In the genomic region with DNA sequence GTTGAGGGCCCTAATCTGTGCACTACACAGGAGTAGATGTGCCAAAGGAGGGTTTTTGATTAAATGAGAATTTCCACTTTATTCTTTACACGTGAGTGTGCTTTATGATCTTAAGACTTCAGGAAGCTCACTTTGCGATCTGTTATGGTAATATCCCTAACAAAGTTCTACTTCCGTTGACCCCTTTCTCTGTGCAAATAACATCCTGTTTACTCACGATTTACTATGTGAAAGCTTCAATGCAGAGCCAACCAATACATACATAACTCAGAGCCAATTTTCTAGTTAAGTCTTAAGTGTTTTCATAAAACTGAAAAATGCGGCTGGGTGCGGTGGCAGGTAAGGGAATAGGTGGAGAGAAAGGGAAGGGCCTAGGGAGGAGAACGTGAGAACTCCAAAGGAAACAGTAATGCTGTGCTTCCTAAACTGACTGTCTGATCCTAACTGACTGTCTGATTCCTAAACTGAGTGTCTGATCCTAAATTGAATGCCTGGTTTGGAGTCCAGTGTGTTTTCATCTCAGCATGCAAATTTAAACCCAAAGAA, we compare ENCODE assay signal across 1 cellular context.
TF ChIP-seq lines count a peak whose summit lies in the region.

No MANE protein-coding gene starts in this region.

TF ChIP-seq in GM23338, 12 proteins besides CTCF, POLR2A, EP300 and RAD21 (continued from another document):
- TF ChIP-seq, protein P1, sequence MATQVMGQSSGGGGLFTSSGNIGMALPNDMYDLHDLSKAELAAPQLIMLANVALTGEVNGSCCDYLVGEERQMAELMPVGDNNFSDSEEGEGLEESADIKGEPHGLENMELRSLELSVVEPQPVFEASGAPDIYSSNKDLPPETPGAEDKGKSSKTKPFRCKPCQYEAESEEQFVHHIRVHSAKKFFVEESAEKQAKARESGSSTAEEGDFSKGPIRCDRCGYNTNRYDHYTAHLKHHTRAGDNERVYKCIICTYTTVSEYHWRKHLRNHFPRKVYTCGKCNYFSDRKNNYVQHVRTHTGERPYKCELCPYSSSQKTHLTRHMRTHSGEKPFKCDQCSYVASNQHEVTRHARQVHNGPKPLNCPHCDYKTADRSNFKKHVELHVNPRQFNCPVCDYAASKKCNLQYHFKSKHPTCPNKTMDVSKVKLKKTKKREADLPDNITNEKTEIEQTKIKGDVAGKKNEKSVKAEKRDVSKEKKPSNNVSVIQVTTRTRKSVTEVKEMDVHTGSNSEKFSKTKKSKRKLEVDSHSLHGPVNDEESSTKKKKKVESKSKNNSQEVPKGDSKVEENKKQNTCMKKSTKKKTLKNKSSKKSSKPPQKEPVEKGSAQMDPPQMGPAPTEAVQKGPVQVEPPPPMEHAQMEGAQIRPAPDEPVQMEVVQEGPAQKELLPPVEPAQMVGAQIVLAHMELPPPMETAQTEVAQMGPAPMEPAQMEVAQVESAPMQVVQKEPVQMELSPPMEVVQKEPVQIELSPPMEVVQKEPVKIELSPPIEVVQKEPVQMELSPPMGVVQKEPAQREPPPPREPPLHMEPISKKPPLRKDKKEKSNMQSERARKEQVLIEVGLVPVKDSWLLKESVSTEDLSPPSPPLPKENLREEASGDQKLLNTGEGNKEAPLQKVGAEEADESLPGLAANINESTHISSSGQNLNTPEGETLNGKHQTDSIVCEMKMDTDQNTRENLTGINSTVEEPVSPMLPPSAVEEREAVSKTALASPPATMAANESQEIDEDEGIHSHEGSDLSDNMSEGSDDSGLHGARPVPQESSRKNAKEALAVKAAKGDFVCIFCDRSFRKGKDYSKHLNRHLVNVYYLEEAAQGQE (IDR thresholded peaks at IDR 0.05; ENCODE audit: unreplicated experiment), result no peak
- no peak for TF ChIP-seq EZH2 (IDR thresholded peaks at IDR 0.05; ENCODE audit: low read depth, unreplicated experiment)
- no peak for TF ChIP-seq POLR2AphosphoS5 (IDR thresholded peaks at IDR 0.05; ENCODE audit: low read depth)
- TF ChIP-seq, protein P2, sequence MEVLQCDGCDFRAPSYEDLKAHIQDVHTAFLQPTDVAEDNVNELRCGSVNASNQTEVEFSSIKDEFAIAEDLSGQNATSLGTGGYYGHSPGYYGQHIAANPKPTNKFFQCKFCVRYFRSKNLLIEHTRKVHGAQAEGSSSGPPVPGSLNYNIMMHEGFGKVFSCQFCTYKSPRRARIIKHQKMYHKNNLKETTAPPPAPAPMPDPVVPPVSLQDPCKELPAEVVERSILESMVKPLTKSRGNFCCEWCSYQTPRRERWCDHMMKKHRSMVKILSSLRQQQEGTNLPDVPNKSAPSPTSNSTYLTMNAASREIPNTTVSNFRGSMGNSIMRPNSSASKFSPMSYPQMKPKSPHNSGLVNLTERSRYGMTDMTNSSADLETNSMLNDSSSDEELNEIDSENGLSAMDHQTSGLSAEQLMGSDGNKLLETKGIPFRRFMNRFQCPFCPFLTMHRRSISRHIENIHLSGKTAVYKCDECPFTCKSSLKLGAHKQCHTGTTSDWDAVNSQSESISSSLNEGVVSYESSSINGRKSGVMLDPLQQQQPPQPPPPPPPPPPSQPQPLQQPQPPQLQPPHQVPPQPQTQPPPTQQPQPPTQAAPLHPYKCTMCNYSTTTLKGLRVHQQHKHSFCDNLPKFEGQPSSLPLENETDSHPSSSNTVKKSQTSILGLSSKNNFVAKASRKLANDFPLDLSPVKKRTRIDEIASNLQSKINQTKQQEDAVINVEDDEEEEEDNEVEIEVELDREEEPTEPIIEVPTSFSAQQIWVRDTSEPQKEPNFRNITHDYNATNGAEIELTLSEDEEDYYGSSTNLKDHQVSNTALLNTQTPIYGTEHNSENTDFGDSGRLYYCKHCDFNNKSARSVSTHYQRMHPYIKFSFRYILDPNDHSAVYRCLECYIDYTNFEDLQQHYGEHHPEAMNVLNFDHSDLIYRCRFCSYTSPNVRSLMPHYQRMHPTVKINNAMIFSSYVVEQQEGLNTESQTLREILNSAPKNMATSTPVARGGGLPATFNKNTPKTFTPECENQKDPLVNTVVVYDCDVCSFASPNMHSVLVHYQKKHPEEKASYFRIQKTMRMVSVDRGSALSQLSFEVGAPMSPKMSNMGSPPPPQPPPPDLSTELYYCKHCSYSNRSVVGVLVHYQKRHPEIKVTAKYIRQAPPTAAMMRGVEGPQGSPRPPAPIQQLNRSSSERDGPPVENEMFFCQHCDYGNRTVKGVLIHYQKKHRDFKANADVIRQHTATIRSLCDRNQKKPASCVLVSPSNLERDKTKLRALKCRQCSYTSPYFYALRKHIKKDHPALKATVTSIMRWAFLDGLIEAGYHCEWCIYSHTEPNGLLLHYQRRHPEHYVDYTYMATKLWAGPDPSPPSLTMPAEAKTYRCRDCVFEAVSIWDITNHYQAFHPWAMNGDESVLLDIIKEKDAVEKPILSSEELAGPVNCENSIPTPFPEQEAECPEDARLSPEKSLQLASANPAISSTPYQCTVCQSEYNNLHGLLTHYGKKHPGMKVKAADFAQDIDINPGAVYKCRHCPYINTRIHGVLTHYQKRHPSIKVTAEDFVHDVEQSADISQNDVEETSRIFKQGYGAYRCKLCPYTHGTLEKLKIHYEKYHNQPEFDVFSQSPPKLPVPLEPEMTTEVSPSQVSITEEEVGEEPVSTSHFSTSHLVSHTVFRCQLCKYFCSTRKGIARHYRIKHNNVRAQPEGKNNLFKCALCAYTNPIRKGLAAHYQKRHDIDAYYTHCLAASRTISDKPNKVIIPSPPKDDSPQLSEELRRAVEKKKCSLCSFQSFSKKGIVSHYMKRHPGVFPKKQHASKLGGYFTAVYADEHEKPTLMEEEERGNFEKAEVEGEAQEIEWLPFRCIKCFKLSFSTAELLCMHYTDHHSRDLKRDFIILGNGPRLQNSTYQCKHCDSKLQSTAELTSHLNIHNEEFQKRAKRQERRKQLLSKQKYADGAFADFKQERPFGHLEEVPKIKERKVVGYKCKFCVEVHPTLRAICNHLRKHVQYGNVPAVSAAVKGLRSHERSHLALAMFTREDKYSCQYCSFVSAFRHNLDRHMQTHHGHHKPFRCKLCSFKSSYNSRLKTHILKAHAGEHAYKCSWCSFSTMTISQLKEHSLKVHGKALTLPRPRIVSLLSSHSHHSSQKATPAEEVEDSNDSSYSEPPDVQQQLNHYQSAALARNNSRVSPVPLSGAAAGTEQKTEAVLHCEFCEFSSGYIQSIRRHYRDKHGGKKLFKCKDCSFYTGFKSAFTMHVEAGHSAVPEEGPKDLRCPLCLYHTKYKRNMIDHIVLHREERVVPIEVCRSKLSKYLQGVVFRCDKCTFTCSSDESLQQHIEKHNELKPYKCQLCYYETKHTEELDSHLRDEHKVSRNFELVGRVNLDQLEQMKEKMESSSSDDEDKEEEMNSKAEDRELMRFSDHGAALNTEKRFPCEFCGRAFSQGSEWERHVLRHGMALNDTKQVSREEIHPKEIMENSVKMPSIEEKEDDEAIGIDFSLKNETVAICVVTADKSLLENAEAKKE (CRISPR knock-in tag; IDR thresholded peaks at IDR 0.05), result no peak
- TF ChIP-seq ZNF331 (CRISPR knock-in tag; IDR thresholded peaks at IDR 0.05; ENCODE audit: low read depth), result no peak
- no peak for TF ChIP-seq CREB1 (CRISPR knock-in tag; IDR thresholded peaks at IDR 0.05; ENCODE audit: low read depth)
TF ChIP-seq in GM23338: peak in this region for 0.
